ENCODE assay signal across 8 cellular contexts in the genomic region with DNA sequence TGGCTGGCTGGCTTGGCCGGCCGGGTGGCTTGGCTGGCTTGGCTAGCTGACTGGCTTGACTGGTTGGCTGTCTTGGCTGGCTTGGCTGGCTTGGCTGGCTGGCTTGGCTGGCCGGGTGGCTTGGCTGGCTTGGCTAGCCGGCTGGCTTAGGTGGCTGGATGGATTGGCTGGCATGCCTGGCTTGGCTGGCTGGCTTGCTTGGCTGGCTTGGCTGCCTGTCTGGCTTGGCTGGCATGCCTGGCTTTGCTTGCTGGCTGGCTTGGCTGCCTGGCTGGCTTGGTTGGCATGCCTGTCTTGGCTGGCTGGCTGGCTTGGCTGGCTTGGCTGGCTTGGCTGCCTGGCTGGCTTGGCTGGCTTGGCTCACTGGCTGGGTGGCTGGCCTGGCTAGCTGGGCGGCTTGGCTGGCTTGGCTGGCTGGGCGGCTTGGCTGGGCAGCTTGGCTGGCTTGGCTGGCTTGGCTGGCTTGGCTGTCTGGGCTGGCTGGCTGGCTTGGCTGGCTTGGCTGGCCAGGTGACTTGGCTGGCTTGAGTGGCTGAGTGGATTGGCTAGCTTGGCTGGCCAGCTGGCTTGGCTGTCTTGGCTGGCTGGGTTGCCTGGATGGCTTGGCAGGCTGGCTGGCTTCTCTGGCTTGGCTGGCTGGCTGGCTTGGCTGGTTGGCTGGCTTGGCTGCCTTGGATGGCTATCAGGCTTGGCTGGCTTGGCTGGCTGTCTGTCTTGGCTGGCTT.
DNase-seq lines count a peak whose midpoint lies in the region; ATAC-seq and TF ChIP-seq lines count a peak whose summit lies in the region.
"Not testable (repeated sequence)": the region's sequence is repeated elsewhere in the genome, so short reads cannot be mapped to it uniquely, and the experiment has no call there.

No MANE protein-coding gene starts in this region.

- intact Hi-C loops in adrenal gland (cut with DNase I); Right ventricle myocardium inferior (cut with DNase I); naive thymus-derived CD4-positive, alpha-beta T cell (cut with micrococcal nuclease); transverse colon (cut with DNase I; ENCODE audit: low total_unique reads): not testable (repeated sequence)

- peak; percentile 24 for DNase-seq in GM12865 (ENCODE audit: low read depth)
- peak; percentile 32 for DNase-seq in T-helper 9 cell
- DNase-seq in activated T-cell treated with anti-CD3 and anti-CD28 coated beads for 24 hours (ENCODE audit: low read depth): peak; percentile 23
- DNase-seq in adrenal gland: peak in 6 of 7 donors; percentile 32 to 79 (median 46)
- peak; percentile 87 for DNase-seq in Right ventricle myocardium inferior (ENCODE audit: missing footprints)
- peak in 8 of 9 donors; percentile 3 to 51 (median 27) for DNase-seq in naive thymus-derived CD4-positive, alpha-beta T cell
- peak; percentile 8 to 12 for DNase-seq in stimulated activated CD4-positive, alpha-beta T cell treated with anti-CD3 and anti-CD28 coated beads, Interleukin-1b, Interleukin-23, amount 100 ng/mL, for 4 hours (ENCODE audit: low read depth in 2 of 2)
- peak; percentile 22 for DNase-seq in transverse colon

- H3K4me1 ChIP-seq in adrenal gland (replicated peaks in 1 of 2); naive thymus-derived CD4-positive, alpha-beta T cell (ENCODE audit: control insufficient read depth in 2 of 2, insufficient read depth in 2 of 2, low read length in 2 of 2); transverse colon: not testable (repeated sequence)

- H3K27me3 Mint-ChIP-seq in naive thymus-derived CD4-positive, alpha-beta T cell: not testable (repeated sequence)

- H3K9me3 ChIP-seq in adrenal gland (replicated peaks in 1 of 3); naive thymus-derived CD4-positive, alpha-beta T cell (ENCODE audit: control insufficient read depth in 2 of 3, low read length in 3 of 3); transverse colon: not testable (repeated sequence)

- H3K27me3 ChIP-seq in adrenal gland; naive thymus-derived CD4-positive, alpha-beta T cell (ENCODE audit: control insufficient read depth in 2 of 2, insufficient read depth in 2 of 2, low read length in 2 of 2); transverse colon: not testable (repeated sequence)

- not testable (repeated sequence) for H3K4me3 Mint-ChIP-seq in naive thymus-derived CD4-positive, alpha-beta T cell

- H3K4me3 ChIP-seq in GM12865 (ENCODE audit: low read depth, low read length); adrenal gland; naive thymus-derived CD4-positive, alpha-beta T cell (ENCODE audit: low read length); transverse colon: not testable (repeated sequence)

- not testable (repeated sequence) for TF ChIP-seq EP300 in transverse colon (IDR thresholded peaks at IDR 0.05; ENCODE audit: low read depth)

- not testable (repeated sequence) for H3K36me3 Mint-ChIP-seq in naive thymus-derived CD4-positive, alpha-beta T cell

- not testable (repeated sequence) for H3K27ac Mint-ChIP-seq in naive thymus-derived CD4-positive, alpha-beta T cell

- H3K4me1 Mint-ChIP-seq in naive thymus-derived CD4-positive, alpha-beta T cell: not testable (repeated sequence)

- ATAC-seq in Right ventricle myocardium inferior: not testable (repeated sequence)
- ATAC-seq in naive thymus-derived CD4-positive, alpha-beta T cell: peak; percentile 27

- WGBS in adrenal gland, 4 donors: 80 to 91% (median 90%) methylated on average over 3 to 4 of the region's 6 CpGs
- 91% methylated on average over 4 of the region's 6 CpGs; no CpG with 5 or more reads in 1 of the 2 donors for WGBS in transverse colon (ENCODE audit: low coverage in 1 of 2), 2 donors

- TF ChIP-seq CTCF in GM12865 (IDR thresholded peaks at IDR 0.05; ENCODE audit: insufficient read depth, low read depth, low read length, missing control alignments); adrenal gland (IDR thresholded peaks at IDR 0.05); transverse colon (IDR thresholded peaks at IDR 0.05): not testable (repeated sequence)

- not testable (repeated sequence) for H3K27ac ChIP-seq in adrenal gland; naive thymus-derived CD4-positive, alpha-beta T cell (ENCODE audit: low read depth, low read length); transverse colon

- CTCF ChIA-PET in naive thymus-derived CD4-positive, alpha-beta T cell (lab: Charles Lee): not testable (repeated sequence)

- not testable (repeated sequence) for H3K36me3 ChIP-seq in adrenal gland (replicated peaks in 1 of 2); naive thymus-derived CD4-positive, alpha-beta T cell (ENCODE audit: control insufficient read depth in 2 of 3, insufficient read depth in 3 of 3, low read length in 3 of 3); transverse colon

- not testable (repeated sequence) for TF ChIP-seq POLR2A in adrenal gland (IDR thresholded peaks at IDR 0.05); transverse colon (IDR thresholded peaks at IDR 0.05)

- POLR2A ChIA-PET in naive thymus-derived CD4-positive, alpha-beta T cell (lab: Charles Lee): not testable (repeated sequence)

- in situ Hi-C loops in transverse colon (cut with MboI; ENCODE audit: low pct_ligation_motif_present in 1 of 4, low pct_unique_long_range_greater_than_20kb in 1 of 4, low sequenced_read_pairs in 3 of 4): not testable (repeated sequence)

- H3K9me3 Mint-ChIP-seq in naive thymus-derived CD4-positive, alpha-beta T cell: not testable (repeated sequence)

Comparison
In these comparisons a context has a peak if more than half of its experiments do, and no peak if none do; other contexts are left out.
1. DNase-seq: peak in every context shown above with its lines; median percentile 87 in Right ventricle myocardium inferior; 46 in adrenal gland; 32 in T-helper 9 cell; 27 in naive thymus-derived CD4-positive, alpha-beta T cell; 24 in GM12865; 23 in activated T-cell treated with anti-CD3 and anti-CD28 coated beads for 24 hours; 22 in transverse colon; 10 in stimulated activated CD4-positive, alpha-beta T cell treated with anti-CD3 and anti-CD28 coated beads, Interleukin-1b, Interleukin-23, amount 100 ng/mL, for 4 hours.